In the genomic region with DNA sequence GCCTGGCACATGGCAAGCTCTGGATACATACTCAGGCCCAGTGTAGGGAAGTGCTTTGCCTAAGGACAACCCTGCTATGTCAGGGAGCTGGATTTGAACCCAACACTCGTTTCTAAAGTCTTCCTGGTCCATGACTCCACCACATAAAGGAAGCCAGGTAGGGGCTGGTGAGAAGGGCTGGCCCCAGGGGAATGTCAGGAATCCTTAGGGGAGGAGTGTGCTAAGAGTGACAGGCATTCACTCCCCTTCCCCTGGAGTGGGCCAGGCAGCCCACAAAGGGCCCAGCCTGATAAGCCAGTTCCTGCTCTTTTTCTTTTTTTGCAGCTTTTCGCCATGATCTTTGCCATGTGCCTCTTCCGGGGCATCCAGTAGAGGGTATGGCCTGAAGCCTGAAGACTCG, we compare ENCODE assay signal across 11 cellular contexts.
"Had no signal": no experiment of that assay in that cellular context is flagged by ENCODE, and none has a peak within 500 bp of the region (broad histone marks: within the 10 kb centered on the region; RNA-seq: fewer than 3 reads in every experiment).

No MANE protein-coding gene starts in this region.

- H3K4me1 Mint-ChIP-seq: activated CD4-positive, alpha-beta T cell treated with anti-CD3 and anti-CD28 coated beads, Interleukin-2, amount 10 ng/mL, durations not matched to agents 7 days and 5 days had no signal

- H3K36me3 Mint-ChIP-seq: activated naive CD8-positive, alpha-beta T cell had no signal

- H3K27ac Mint-ChIP-seq: activated CD4-positive, alpha-beta T cell treated with anti-CD3 and anti-CD28 coated beads, Interleukin-2, amount 10 ng/mL, durations not matched to agents 7 days and 5 days; activated naive CD8-positive, alpha-beta T cell had no signal

- H3K9me3 Mint-ChIP-seq: activated CD4-positive, alpha-beta T cell treated with anti-CD3 and anti-CD28 coated beads, Interleukin-2, amount 10 ng/mL, durations not matched to agents 7 days and 5 days had no signal

- DNase-seq: activated CD4-positive, alpha-beta T cell treated with anti-CD3 and anti-CD28 coated beads, Interleukin-2, amount 10 ng/mL, durations not matched to agents 7 days and 5 days; activated CD4-positive, CD25-positive, alpha-beta regulatory T cell; activated T-cell treated with anti-CD3 and anti-CD28 coated beads for 4 hours; foreskin keratinocyte; pancreas; retina; stimulated activated CD4-positive, alpha-beta T cell treated with anti-CD3 and anti-CD28 coated beads, Interleukin-15, amount 100 ng/mL, for 24 hours; stimulated activated CD4-positive, alpha-beta T cell treated with anti-CD3 and anti-CD28 coated beads, Interleukin-4, amount 100 ng/mL, for 4 hours; thyroid gland had no signal

- H3K27me3 Mint-ChIP-seq: activated CD4-positive, alpha-beta T cell treated with anti-CD3 and anti-CD28 coated beads, Interleukin-2, amount 10 ng/mL, durations not matched to agents 7 days and 5 days; activated naive CD8-positive, alpha-beta T cell had no signal

- ATAC-seq: foreskin keratinocyte, pancreas, SK-N-SH treated with all-trans-retinoic acid at 6 μM for 48 hours had no signal

- H3K4me3 Mint-ChIP-seq: activated CD4-positive, alpha-beta T cell treated with anti-CD3 and anti-CD28 coated beads, Interleukin-2, amount 10 ng/mL, durations not matched to agents 7 days and 5 days; activated naive CD8-positive, alpha-beta T cell had no signal
